10 cellular contexts compared by ENCODE assay signal in the genomic region with DNA sequence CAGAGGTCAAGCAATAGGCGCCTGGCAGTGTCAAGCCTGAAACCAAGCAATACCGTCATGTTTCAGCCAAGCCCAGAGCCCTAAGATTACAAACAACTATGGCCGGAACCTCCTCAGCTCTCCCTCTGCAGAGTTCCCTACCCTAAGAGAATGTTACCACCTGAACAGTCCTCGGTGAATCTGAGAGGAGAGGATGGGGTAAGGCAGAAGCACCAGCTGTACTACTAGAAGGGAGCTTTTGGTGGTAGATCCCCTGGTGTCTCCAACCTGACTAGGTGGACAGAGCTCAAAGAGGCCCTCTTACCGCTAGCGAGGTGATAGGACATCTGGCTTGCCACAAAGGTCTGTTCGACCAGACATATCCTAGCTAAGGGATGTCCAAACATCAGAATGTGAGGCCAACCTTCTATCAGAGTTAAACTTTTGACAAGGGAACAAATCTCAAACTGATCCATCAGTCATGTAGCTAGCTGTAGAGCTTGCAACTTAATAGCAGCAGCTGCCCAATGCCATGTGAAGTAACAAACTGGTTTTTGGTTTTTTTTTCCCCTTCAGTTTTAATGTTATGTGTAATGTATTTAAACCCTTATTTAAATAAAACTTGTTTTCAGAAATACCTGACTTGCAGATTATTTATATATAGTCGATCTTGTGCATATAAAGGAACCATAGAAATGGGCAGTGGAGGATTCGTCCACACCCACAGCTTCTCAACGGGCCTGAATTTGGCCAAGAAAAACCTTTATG. TPM values are rescaled to one million over a fixed set of nuclear protein-coding genes. Genes with fewer than 3 reads are reported as not detected.
DNase-seq lines count a peak whose midpoint lies in the region; ATAC-seq and TF ChIP-seq lines count a peak whose summit lies in the region.
"Had no signal": no experiment of that assay in that cellular context is flagged by ENCODE, and none has a peak within 500 bp of the region (broad histone marks: within the 10 kb centered on the region; RNA-seq: fewer than 3 reads in every experiment).

No MANE protein-coding gene starts in this region.

- no peaks in the 10 kb centered on the region for H3K9me3 ChIP-seq in smooth muscle cell (replicated peaks; ENCODE audit: low read depth)

- H3K4me1 Mint-ChIP-seq in activated CD4-positive, alpha-beta T cell treated with anti-CD3 and anti-CD28 coated beads, Interleukin-2, amount 10 ng/mL, durations not matched to agents 7 days and 5 days = peaks cover 45% of the 10 kb centered on the region
- H3K4me1 Mint-ChIP-seq in WTC11 = peaks cover 15% of the 10 kb centered on the region

- CTCF ChIA-PET in activated CD4-positive, alpha-beta T cell treated with anti-CD3 and anti-CD28 coated beads, Interleukin-2, amount 10 ng/mL, durations not matched to agents 7 days and 5 days (lab: Charles Lee) = interaction anchor here (0.5 to 5.1 kb wide), 5 partner anchors 12 to 142 kb away, joined by 4 to 56 read pairs (median 11); no protein-coding TSS in a partner anchor
- CTCF ChIA-PET in WTC11 (lab: Charles Lee) = interaction anchor here (0.6 to 1.8 kb wide), 5 partner anchors 12 to 1472 kb away, joined by 3 to 10 read pairs (median 3); partner anchors contain the start of gene WIPF2

- H3K36me3 ChIP-seq in smooth muscle cell (ENCODE audit: low read depth) = peaks cover 22% of the 10 kb centered on the region

- no peaks in the 10 kb centered on the region for H3K27me3 Mint-ChIP-seq in activated CD4-positive, alpha-beta T cell treated with anti-CD3 and anti-CD28 coated beads, Interleukin-2, amount 10 ng/mL, durations not matched to agents 7 days and 5 days
- no peaks in the 10 kb centered on the region for H3K27me3 Mint-ChIP-seq in WTC11 (ENCODE audit: low read depth)

- DNase-seq in activated CD4-positive, alpha-beta T cell treated with anti-CD3 and anti-CD28 coated beads, Interleukin-2, amount 10 ng/mL, durations not matched to agents 7 days and 5 days = no peak
- no peak for DNase-seq in activated CD4-positive, alpha-beta T cell treated with anti-CD3 and anti-CD28 coated beads, Interleukin-2, amount 50 U/mL, for 4 hours
- DNase-seq in WTC11 (ENCODE audit: low spot score) = no peak
- DNase-seq in epithelial cell of proximal tubule (ENCODE audit: low read depth) = no peak
- no peak for DNase-seq in smooth muscle cell (lab: John Stamatoyannopoulos, UW; ENCODE audit: unreplicated experiment)
- DNase-seq in NCI-H2196 (lab: John Stamatoyannopoulos, UW; ENCODE audit: unreplicated experiment) = no peak
- no peak for DNase-seq in Kasumi-1 (lab: John Stamatoyannopoulos, UW)
- no peak for DNase-seq in kidney glomerular epithelial cell (lab: John Stamatoyannopoulos, UW)
- DNase-seq: NCI-H2171 treated with DMSO at 0.1 percent for 48 hours; stimulated activated CD8-positive, alpha-beta memory T cell treated with anti-CD3 and anti-CD28 coated beads, Interleukin-4, amount 100 ng/mL, for 48 hours had no signal

- peaks cover 59% of the 10 kb centered on the region for H3K36me3 Mint-ChIP-seq in activated CD4-positive, alpha-beta T cell treated with anti-CD3 and anti-CD28 coated beads, Interleukin-2, amount 10 ng/mL, durations not matched to agents 7 days and 5 days (ENCODE audit: low read depth)
- peaks cover 40% of the 10 kb centered on the region for H3K36me3 Mint-ChIP-seq in WTC11

- no peaks in the 10 kb centered on the region for H3K9me3 Mint-ChIP-seq in activated CD4-positive, alpha-beta T cell treated with anti-CD3 and anti-CD28 coated beads, Interleukin-2, amount 10 ng/mL, durations not matched to agents 7 days and 5 days
- H3K9me3 Mint-ChIP-seq in WTC11 = peaks cover 6% of the 10 kb centered on the region

- H3K27ac ChIP-seq in smooth muscle cell (ENCODE audit: low read depth) = peak overlapping the region; percentile 100

- H3K4me3 Mint-ChIP-seq in activated CD4-positive, alpha-beta T cell treated with anti-CD3 and anti-CD28 coated beads, Interleukin-2, amount 10 ng/mL, durations not matched to agents 7 days and 5 days = peak overlapping the region; percentile 88
- peak overlapping the region; percentile 92 for H3K4me3 Mint-ChIP-seq in WTC11

- WGBS in smooth muscle cell (ENCODE audit: low lambda C conversion rate) = 94% methylated on average over 10 of the region's 10 CpGs

- peak overlapping the region; percentile 98 for H3K4me2 ChIP-seq in smooth muscle cell

- peaks cover 16% of the 10 kb centered on the region for H3K4me1 ChIP-seq in smooth muscle cell (ENCODE audit: low read depth)

- H2AFZ ChIP-seq in smooth muscle cell (ENCODE audit: low read depth) = no peak overlapping the region

- POLR2A ChIA-PET in activated CD4-positive, alpha-beta T cell treated with anti-CD3 and anti-CD28 coated beads, Interleukin-2, amount 10 ng/mL, durations not matched to agents 7 days and 5 days (lab: Charles Lee) = interaction anchor here (0.7 to 4.7 kb wide), 4 partner anchors 11 to 868 kb away, joined by 3 to 86 read pairs (median 6); no protein-coding TSS in a partner anchor
- POLR2A ChIA-PET in WTC11 (lab: Charles Lee) = interaction anchor here (1.1 to 5.1 kb wide), 4 partner anchors 12 to 94 kb away, joined by 5 to 42 read pairs (median 34); partner anchors contain the start of gene JUP

- H3K9ac ChIP-seq in smooth muscle cell (ENCODE audit: low read depth) = peak overlapping the region; percentile 100

- peaks cover 56% of the 10 kb centered on the region for H4K20me1 ChIP-seq in smooth muscle cell (ENCODE audit: low read depth)

- no peak for TF ChIP-seq CTCF in WTC11 (IDR thresholded peaks at IDR 0.05)
- no peak for TF ChIP-seq CTCF in epithelial cell of proximal tubule (conservative IDR thresholded peaks at IDR 0.05; ENCODE audit: low read depth, low read length)
- TF ChIP-seq CTCF in smooth muscle cell (IDR thresholded peaks at IDR 0.05; ENCODE audit: borderline replicate concordance, insufficient read depth, poor library complexity, severe bottlenecking) = no peak

- peak overlapping the region; percentile 64 for H3K27ac Mint-ChIP-seq in activated CD4-positive, alpha-beta T cell treated with anti-CD3 and anti-CD28 coated beads, Interleukin-2, amount 10 ng/mL, durations not matched to agents 7 days and 5 days
- H3K27ac Mint-ChIP-seq in WTC11 = peak overlapping the region; percentile 88

- no peaks in the 10 kb centered on the region for H3K27me3 ChIP-seq in smooth muscle cell (ENCODE audit: low read depth)

- no peak for ATAC-seq in WTC11

- H3K4me3 ChIP-seq in epithelial cell of proximal tubule (ENCODE audit: low read depth, low read length) = peak overlapping the region; percentile 75
- H3K4me3 ChIP-seq in smooth muscle cell = peak overlapping the region; percentile 99

- H3F3A ChIP-seq in smooth muscle cell (ENCODE audit: low read depth) = peaks cover 47% of the 10 kb centered on the region

- peaks cover 29% of the 10 kb centered on the region for H3K79me2 ChIP-seq in smooth muscle cell (ENCODE audit: low read depth)

TF ChIP-seq in WTC11, 78 proteins besides CTCF, POLR2A, EP300 and RAD21:
- TF ChIP-seq ZNF219 (CRISPR knock-in tag; IDR thresholded peaks at IDR 0.05; ENCODE audit: borderline replicate concordance) = no peak
- TF ChIP-seq SMAD4 (CRISPR knock-in tag; IDR thresholded peaks at IDR 0.05) = 0 out of 2 replicates have a peak, but pooled peaks have one; percentile 3
- 0 out of 2 replicates have a peak, but pooled peaks have one; percentile 47 for TF ChIP-seq GABPB1 (CRISPR knock-in tag; IDR thresholded peaks at IDR 0.05)
- TF ChIP-seq RORB (CRISPR knock-in tag; IDR thresholded peaks at IDR 0.05) = no peak
TF ChIP-seq in WTC11: peak in this region for 2.

RNA-seq across cellular contexts. Expression of gene EIF1, which starts 2.5 kb away (rescaled TPM):
- total RNA-seq in activated CD4-positive, alpha-beta T cell treated with anti-CD3 and anti-CD28 coated beads, Interleukin-2, amount 10 ng/mL, durations not matched to agents 7 days and 5 days = 100 to 1,000 TPM; 605 to 645 TPM
- 466 to 481 TPM (median 475 TPM) in 3 replicates for total RNA-seq in WTC11 (2021)
- 59.0 and 86.7 TPM in 2 replicates for total RNA-seq in epithelial cell of proximal tubule
- 300 and 360 TPM in 2 replicates for total RNA-seq in smooth muscle cell
- 1,301 and 1,372 TPM in 2 replicates for polyA plus RNA-seq in smooth muscle cell

RNA-seq across cellular contexts. Expression of gene GAST, which starts 20.9 kb away (rescaled TPM):
- not detected for total RNA-seq in activated CD4-positive, alpha-beta T cell treated with anti-CD3 and anti-CD28 coated beads, Interleukin-2, amount 10 ng/mL, durations not matched to agents 7 days and 5 days
- total RNA-seq in WTC11 (2021) = not detected in 3 replicates
- not detected in 2 replicates for total RNA-seq in epithelial cell of proximal tubule
- not detected in 2 replicates for total RNA-seq in smooth muscle cell
- polyA plus RNA-seq in smooth muscle cell = 1.2 TPM in 1 of 2 replicates, not detected in the other

RNA-seq across cellular contexts. Expression of gene HAP1, which starts 43.2 kb away (rescaled TPM):
- total RNA-seq in activated CD4-positive, alpha-beta T cell treated with anti-CD3 and anti-CD28 coated beads, Interleukin-2, amount 10 ng/mL, durations not matched to agents 7 days and 5 days = under 1 TPM; 0.25 to 0.31 TPM
- total RNA-seq in WTC11 (2021) (4.4 to 5.0 TPM (median 4.4 TPM) in 3 replicates), epithelial cell of proximal tubule (0.06 and 0.14 TPM in 2 replicates), smooth muscle cell (0.04 and 0.36 TPM in 2 replicates)
- 0.54 and 0.73 TPM in 2 replicates for polyA plus RNA-seq in smooth muscle cell
